Comparison of ENCODE assay signal across 8 cellular contexts in genomic region chr11:11849127-11849746, GRCh38. TPM values are rescaled to one million over a fixed set of nuclear protein-coding genes. Genes with fewer than 3 reads are reported as not detected.
A peak's percentile ranks its signal among the peaks of the same experiment; 100 is the strongest.
DNase-seq lines count a peak whose midpoint lies in the region; ATAC-seq and TF ChIP-seq lines count a peak whose summit lies in the region.

No MANE protein-coding gene starts in this region.

- H3K36me3 Mint-ChIP-seq in mesothelial cell of epicardium = no peaks in the 10 kb centered on the region
- peaks cover 0 to 7% of the 10 kb centered on the region in 2 donors for H3K36me3 Mint-ChIP-seq in stimulated activated naive B cell treated with anti-CD40 and anti-IgM and Interleukin-4, amounts not matched to agents 10 μg/mL and 1 μg/mL and 100 μg/mL, for 72 hours

- DNase-seq in AG09309 (ENCODE audit: low read depth) (no peak), NCI-H2196 (lab: John Stamatoyannopoulos, UW; ENCODE audit: unreplicated experiment) (peak; percentile 77), dermis microvascular lymphatic vessel endothelial cell (ENCODE audit: low read depth in 2 of 2) (peak; percentile 39 to 71), mesothelial cell of epicardium (ENCODE audit: low spot score in 2 of 2, unreplicated experiment in 2 of 2) (no peak)
- peak; percentile 28 to 50 for DNase-seq in activated CD4-positive, alpha-beta T cell treated with anti-CD3 and anti-CD28 coated beads for 24 hours (ENCODE audit: low read depth in 2 of 2)
- DNase-seq in stimulated activated naive B cell treated with anti-CD40 and anti-IgM and Interleukin-4, amounts not matched to agents 10 μg/mL and 1 μg/mL and 100 μg/mL, for 72 hours = peak; percentile 27

- no peaks in the 10 kb centered on the region for H3K9me3 Mint-ChIP-seq in mesothelial cell of epicardium
- no peaks in the 10 kb centered on the region for H3K9me3 Mint-ChIP-seq in stimulated activated naive B cell treated with anti-CD40 and anti-IgM and Interleukin-4, amounts not matched to agents 10 μg/mL and 1 μg/mL and 100 μg/mL, for 72 hours

- TF ChIP-seq CTCF in AG09309 (IDR thresholded peaks at IDR 0.05; ENCODE audit: control insufficient read depth, insufficient read depth, low read depth, low read length, missing control alignments) (peak; percentile 58), mesothelial cell of epicardium (IDR thresholded peaks at IDR 0.05; ENCODE audit: unreplicated experiment) (peak; percentile 27)

- ATAC-seq in GM18511 (IDR thresholded peaks at IDR 0.05; ENCODE audit: unreplicated experiment) (peak; percentile 84), HG02981 (IDR thresholded peaks at IDR 0.05; ENCODE audit: unreplicated experiment) (peak; percentile 82)
- peak; percentile 80 to 83 for ATAC-seq in stimulated activated naive B cell treated with anti-CD40 and anti-IgM and Interleukin-4, amounts not matched to agents 10 μg/mL and 1 μg/mL and 100 μg/mL, for 72 hours (replicated peaks)

- peak overlapping the region; percentile 89 for H3K27ac Mint-ChIP-seq in mesothelial cell of epicardium
- H3K27ac Mint-ChIP-seq in stimulated activated naive B cell treated with anti-CD40 and anti-IgM and Interleukin-4, amounts not matched to agents 10 μg/mL and 1 μg/mL and 100 μg/mL, for 72 hours = no peak overlapping the region

- no peak overlapping the region for H3K4me3 Mint-ChIP-seq in mesothelial cell of epicardium
- no peak overlapping the region for H3K4me3 Mint-ChIP-seq in stimulated activated naive B cell treated with anti-CD40 and anti-IgM and Interleukin-4, amounts not matched to agents 10 μg/mL and 1 μg/mL and 100 μg/mL, for 72 hours

- peaks cover 39% of the 10 kb centered on the region for H3K4me1 Mint-ChIP-seq in mesothelial cell of epicardium
- peaks cover 48 to 61% of the 10 kb centered on the region in 2 donors for H3K4me1 Mint-ChIP-seq in stimulated activated naive B cell treated with anti-CD40 and anti-IgM and Interleukin-4, amounts not matched to agents 10 μg/mL and 1 μg/mL and 100 μg/mL, for 72 hours

- no peaks in the 10 kb centered on the region for H3K27me3 Mint-ChIP-seq in mesothelial cell of epicardium (ENCODE audit: low read depth)
- no peaks in the 10 kb centered on the region for H3K27me3 Mint-ChIP-seq in stimulated activated naive B cell treated with anti-CD40 and anti-IgM and Interleukin-4, amounts not matched to agents 10 μg/mL and 1 μg/mL and 100 μg/mL, for 72 hours

- no peak overlapping the region for H3K4me3 ChIP-seq in AG09309 (ENCODE audit: control insufficient read depth, low read depth, low read length)

RNA-seq across cellular contexts. Expression of gene USP47, which starts 7.5 kb away (rescaled TPM):
- total RNA-seq in dermis microvascular lymphatic vessel endothelial cell = 55.3 and 56.4 TPM in 2 replicates
- total RNA-seq in mesothelial cell of epicardium = 65.2 to 69.0 TPM (median 68.1 TPM) in 3 replicates

Comparison
In these comparisons a context has a peak if more than half of its experiments do, and no peak if none do; other contexts are left out.
1. DNase-seq: peak in NCI-H2196 (single experiment), activated CD4-positive, alpha-beta T cell treated with anti-CD3 and anti-CD28 coated beads for 24 hours (2 of 2), dermis microvascular lymphatic vessel endothelial cell (2 of 2) and stimulated activated naive B cell treated with anti-CD40 and anti-IgM and Interleukin-4, amounts not matched to agents 10 μg/mL and 1 μg/mL and 100 μg/mL, for 72 hours (single experiment); none in AG09309 (single experiment) and mesothelial cell of epicardium (0 of 2).
2. Peak in every context shown above with its lines, with median percentiles within 50 percentile points of each other: ATAC-seq.